Comparison of ENCODE assay signal across 10 cellular contexts in genomic region chrY:24610614-24611013, GRCh38. TPM values are rescaled to one million over a fixed set of nuclear protein-coding genes. Genes with fewer than 3 reads are reported as not detected.
"Had no signal": no experiment of that assay in that cellular context is flagged by ENCODE, and none has a peak within 500 bp of the region (broad histone marks: within the 10 kb centered on the region; RNA-seq: fewer than 3 reads in every experiment).

No MANE protein-coding gene starts in this region.

RNA-seq across cellular contexts. Expression of gene BPY2B, which starts 7.2 kb away (rescaled TPM):
- total RNA-seq: OCI-LY7, PC-3, PC-9, Peyer's patch, Right ventricle myocardium inferior, Right ventricle myocardium superior, RPMI7951, SJCRH30, SJSA1, SK-MEL-5 had no signal
